Comparison of ENCODE assay signal across 9 cellular contexts in genomic region chr2:144152817-144153271, GRCh38.
DNase-seq lines count a peak whose midpoint lies in the region; ATAC-seq, FAIRE-seq and TF ChIP-seq lines count a peak whose summit lies in the region.
"Had no signal": no experiment of that assay in that cellular context is flagged by ENCODE, and none has a peak within 500 bp of the region (broad histone marks: within the 10 kb centered on the region; RNA-seq: fewer than 3 reads in every experiment).

No MANE protein-coding gene starts in this region.

- DNase-seq in Right ventricle myocardium inferior (ENCODE audit: missing footprints) (no peak), right atrium auricular region (ENCODE audit: low spot score) (no peak), SK-N-MC (ENCODE audit: low read depth, low spot score) (no peak), left cardiac atrium (no peak), aorta (no peak), frontal cortex (ENCODE audit: low spot score in 2 of 2) (no peak)
- DNase-seq in activated CD4-positive, alpha-beta T cell treated with anti-CD3 and anti-CD28 coated beads for 1 hour = no peak

- no peak for TF ChIP-seq CTCF in right atrium auricular region (IDR thresholded peaks at IDR 0.05)

- H3K4me3 ChIP-seq in right atrium auricular region (no peak overlapping the region), SK-N-MC (no peak overlapping the region), aorta (ENCODE audit: low read length in 2 of 2) (no peak overlapping the region)
- H3K4me3 ChIP-seq: A549 had no signal

- no peak overlapping the region for H3K27ac ChIP-seq in right atrium auricular region
- H3K27ac ChIP-seq in SK-N-MC = peak overlapping the region; percentile 26; the same call in 1 of the 2 replicates
- no peak overlapping the region for H3K27ac ChIP-seq in aorta (ENCODE audit: low read depth in 1 of 2, low read length in 2 of 2)
- H3K27ac ChIP-seq: A549 had no signal

- H3K4me1 ChIP-seq in right atrium auricular region = no peaks in the 10 kb centered on the region
- H3K4me1 ChIP-seq in aorta (ENCODE audit: control insufficient read depth in 1 of 2, insufficient read depth in 2 of 2, low read length in 2 of 2) = no peaks in the 10 kb centered on the region
- H3K4me1 ChIP-seq: A549 had no signal

- H3K9me3 ChIP-seq in right atrium auricular region = no peaks in the 10 kb centered on the region
- no peaks in the 10 kb centered on the region for H3K9me3 ChIP-seq in SK-N-MC (ENCODE audit: low read depth, low read length)
- no peaks in the 10 kb centered on the region for H3K9me3 ChIP-seq in aorta (ENCODE audit: control insufficient read depth, low read length)
- H3K9me3 ChIP-seq: A549 had no signal

- H3K36me3 ChIP-seq in right atrium auricular region = no peaks in the 10 kb centered on the region
- no peaks in the 10 kb centered on the region for H3K36me3 ChIP-seq in SK-N-MC (ENCODE audit: insufficient read depth, low read length)
- H3K36me3 ChIP-seq in aorta (ENCODE audit: control insufficient read depth in 1 of 2, insufficient read depth in 2 of 2, low read length in 1 of 2) = no peaks in the 10 kb centered on the region

- ATAC-seq in Right ventricle myocardium inferior (peak; percentile 52), left cardiac atrium (peak; percentile 47 to 77), aorta (ENCODE audit: low FRiP score) (peak; percentile 76), HG03520 (IDR thresholded peaks at IDR 0.05; ENCODE audit: unreplicated experiment) (no peak)
- ATAC-seq: A549 had no signal

- no peak for FAIRE-seq in frontal cortex (lab: Jason Lieb, UNC)
- FAIRE-seq: A549 had no signal

- 50 to 54% methylated on average over 5 of the region's 5 CpGs for WGBS in aorta, 2 donors

- H3K27me3 ChIP-seq in right atrium auricular region (no peaks in the 10 kb centered on the region), aorta (ENCODE audit: control insufficient read depth in 1 of 2, insufficient read depth in 2 of 2, low read length in 1 of 2) (no peaks in the 10 kb centered on the region)

- intact Hi-C loops in Right ventricle myocardium inferior (cut with DNase I) (no loop called here), left cardiac atrium (cut with DNase I) (no loop called here), aorta (cut with DNase I) (no loop called here)

- no peak overlapping the region for H3K9ac ChIP-seq in SK-N-MC (ENCODE audit: insufficient read length)
